ENCODE assay signal across 1 cellular context in genomic region chr1:84995484-84996334, GRCh38.
TF ChIP-seq lines count a peak whose summit lies in the region.

No MANE protein-coding gene starts in this region.

TF ChIP-seq in HepG2, 621 proteins besides CTCF, POLR2A, EP300 and RAD21 (continued from another document):
- TF ChIP-seq HIC2 (CRISPR knock-in tag; IDR thresholded peaks at IDR 0.05; ENCODE audit: low read depth): no peak
- no peak for TF ChIP-seq ZNF784 (CRISPR knock-in tag; IDR thresholded peaks at IDR 0.05; ENCODE audit: borderline replicate concordance)
- TF ChIP-seq FOXC1 (CRISPR knock-in tag; IDR thresholded peaks at IDR 0.05; ENCODE audit: borderline replicate concordance): no peak
- TF ChIP-seq ZNF674 (CRISPR knock-in tag; IDR thresholded peaks at IDR 0.05; ENCODE audit: low read depth): no peak
- no peak for TF ChIP-seq HCFC1 (IDR thresholded peaks at IDR 0.05; ENCODE audit: low read depth, low read length)
- no peak for TF ChIP-seq ZNF512B (CRISPR knock-in tag; IDR thresholded peaks at IDR 0.05; ENCODE audit: borderline replicate concordance)
- TF ChIP-seq GLMP (CRISPR knock-in tag; IDR thresholded peaks at IDR 0.05; ENCODE audit: borderline replicate concordance): no peak
- no peak for TF ChIP-seq BATF2 (CRISPR knock-in tag; IDR thresholded peaks at IDR 0.05)
- no peak for TF ChIP-seq SKI (IDR thresholded peaks at IDR 0.05; ENCODE audit: partially characterized antibody)
- TF ChIP-seq EHMT2 (IDR thresholded peaks at IDR 0.05; ENCODE audit: borderline replicate concordance, low read depth, low read length): no peak
- TF ChIP-seq JUND (CRISPR knock-in tag; IDR thresholded peaks at IDR 0.05): no peak
- no peak for TF ChIP-seq MLLT10 (CRISPR knock-in tag; IDR thresholded peaks at IDR 0.05)
- TF ChIP-seq, protein P1, sequence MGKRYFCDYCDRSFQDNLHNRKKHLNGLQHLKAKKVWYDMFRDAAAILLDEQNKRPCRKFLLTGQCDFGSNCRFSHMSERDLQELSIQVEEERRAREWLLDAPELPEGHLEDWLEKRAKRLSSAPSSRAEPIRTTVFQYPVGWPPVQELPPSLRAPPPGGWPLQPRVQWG (CRISPR knock-in tag; IDR thresholded peaks at IDR 0.05; ENCODE audit: borderline replicate concordance, low read depth): no peak
- no peak for TF ChIP-seq ZNF572 (CRISPR knock-in tag; IDR thresholded peaks at IDR 0.05)
